In the genomic region with DNA sequence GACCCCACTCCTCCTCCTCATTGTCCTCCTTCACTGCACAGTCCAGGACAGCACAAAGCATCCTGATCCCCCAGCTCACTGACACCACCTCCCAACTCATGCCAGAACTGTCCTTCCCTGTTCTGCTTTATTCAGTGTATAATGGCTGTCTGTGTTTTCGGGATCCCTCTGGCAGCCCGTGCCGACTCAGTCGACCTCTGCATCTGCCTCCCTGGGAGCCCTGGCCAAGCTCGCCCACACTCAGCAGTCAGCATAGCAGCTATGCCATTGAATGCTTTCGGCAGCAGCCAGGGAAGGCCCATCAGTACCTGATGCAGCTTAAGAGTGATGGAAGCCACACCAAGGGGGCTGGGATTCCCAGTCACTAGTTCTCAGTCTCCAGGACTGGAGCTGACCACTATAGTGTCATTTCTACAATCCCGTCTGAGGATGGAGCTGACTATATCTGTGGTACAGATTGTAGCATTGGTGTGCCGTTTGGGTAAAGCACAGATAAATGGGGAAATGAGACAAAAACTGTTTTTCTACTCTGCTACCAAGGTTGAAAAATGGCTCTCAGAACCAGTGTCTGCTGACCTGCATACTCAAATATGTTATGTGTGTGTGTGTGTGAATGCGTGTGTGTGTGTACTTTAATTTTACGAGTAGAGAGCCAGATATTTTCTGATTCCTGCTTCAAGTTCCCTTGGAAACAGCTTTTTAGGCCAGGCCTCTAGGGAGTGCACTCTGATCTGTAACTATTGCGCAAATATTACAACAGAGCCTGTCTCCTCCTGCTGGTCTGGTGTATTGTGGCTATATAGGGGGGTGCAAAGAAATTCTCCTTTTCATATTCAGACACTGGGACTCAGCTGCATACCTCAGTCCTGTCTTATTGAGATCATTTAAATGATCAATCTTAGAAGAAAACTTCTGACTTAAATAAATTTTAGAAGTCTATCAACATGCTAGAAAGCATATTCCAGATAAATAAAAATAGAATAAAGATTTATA, we compare ENCODE assay signal across 1 cellular context.
A peak's percentile ranks its signal among the peaks of the same experiment; 100 is the strongest.
TF ChIP-seq lines count a peak whose summit lies in the region.

No MANE protein-coding gene starts in this region.

TF ChIP-seq in HepG2, 621 proteins besides CTCF, POLR2A, EP300 and RAD21 (continued from another document and continues in another):
- TF ChIP-seq ZFP90 (CRISPR knock-in tag; IDR thresholded peaks at IDR 0.05; ENCODE audit: borderline replicate concordance) (no peak), HMG20A (CRISPR knock-in tag; IDR thresholded peaks at IDR 0.05; ENCODE audit: borderline replicate concordance) (no peak), ZNF251 (CRISPR knock-in tag; IDR thresholded peaks at IDR 0.05) (no peak), RBFOX2 (IDR thresholded peaks at IDR 0.05; ENCODE audit: low read depth, low read length) (no peak), ZNF546 (CRISPR knock-in tag; conservative IDR thresholded peaks at IDR 0.05) (no peak), MAF1 (CRISPR knock-in tag; IDR thresholded peaks at IDR 0.05; ENCODE audit: borderline replicate concordance) (no peak), ZNF337 (CRISPR knock-in tag; IDR thresholded peaks at IDR 0.05; ENCODE audit: borderline replicate concordance, low read depth) (no peak), CEBPB (IDR thresholded peaks at IDR 0.05; ENCODE audit: borderline replicate concordance, low read depth, low read length) (peak; percentile 95), PITX1 (CRISPR knock-in tag; IDR thresholded peaks at IDR 0.05) (no peak), ZNF577 (CRISPR knock-in tag; IDR thresholded peaks at IDR 0.05; ENCODE audit: borderline replicate concordance, low read depth) (no peak), REXO4 (CRISPR knock-in tag; IDR thresholded peaks at IDR 0.05; ENCODE audit: borderline replicate concordance) (no peak), ZFX (CRISPR knock-in tag; IDR thresholded peaks at IDR 0.05; ENCODE audit: low read depth) (peak; percentile 36), ZNF777 (CRISPR knock-in tag; IDR thresholded peaks at IDR 0.05) (no peak), FOXA1 (IDR thresholded peaks at IDR 0.05) (no peak), FOXA1 (CRISPR knock-in tag; IDR thresholded peaks at IDR 0.05) (peak; percentile 50; the same call in 1 of the 2 replicates), FOXM1 (CRISPR knock-in tag; IDR thresholded peaks at IDR 0.05) (no peak), ZNF232 (CRISPR knock-in tag; IDR thresholded peaks at IDR 0.05; ENCODE audit: borderline replicate concordance) (no peak), HCFC1 (IDR thresholded peaks at IDR 0.05; ENCODE audit: low read depth, low read length) (no peak), CREB1 (IDR thresholded peaks at IDR 0.05) (no peak), CREB1 (CRISPR knock-in tag; IDR thresholded peaks at IDR 0.05) (no peak), ERF (CRISPR knock-in tag; IDR thresholded peaks at IDR 0.05) (0 out of 2 replicates have a peak, but pooled peaks have one; percentile 9), TOE1 (CRISPR knock-in tag; IDR thresholded peaks at IDR 0.05) (no peak), ZNF282 (IDR thresholded peaks at IDR 0.05; ENCODE audit: partially characterized antibody) (no peak), ZBTB7A (CRISPR knock-in tag; IDR thresholded peaks at IDR 0.05) (0 out of 2 replicates have a peak, but pooled peaks have one; percentile 22), ZNF878 (CRISPR knock-in tag; IDR thresholded peaks at IDR 0.05) (no peak), MAFG (CRISPR knock-in tag; IDR thresholded peaks at IDR 0.05) (no peak), ZNF781 (CRISPR knock-in tag; IDR thresholded peaks at IDR 0.05; ENCODE audit: borderline replicate concordance, not compliant biosample characterization) (no peak), ZFP37 (CRISPR knock-in tag; IDR thresholded peaks at IDR 0.05; ENCODE audit: borderline replicate concordance) (no peak), HES4 (CRISPR knock-in tag; IDR thresholded peaks at IDR 0.05; ENCODE audit: borderline replicate concordance) (no peak), SRF (IDR thresholded peaks at IDR 0.05; ENCODE audit: low read depth, low read length) (no peak)
- TF ChIP-seq, protein P1, sequence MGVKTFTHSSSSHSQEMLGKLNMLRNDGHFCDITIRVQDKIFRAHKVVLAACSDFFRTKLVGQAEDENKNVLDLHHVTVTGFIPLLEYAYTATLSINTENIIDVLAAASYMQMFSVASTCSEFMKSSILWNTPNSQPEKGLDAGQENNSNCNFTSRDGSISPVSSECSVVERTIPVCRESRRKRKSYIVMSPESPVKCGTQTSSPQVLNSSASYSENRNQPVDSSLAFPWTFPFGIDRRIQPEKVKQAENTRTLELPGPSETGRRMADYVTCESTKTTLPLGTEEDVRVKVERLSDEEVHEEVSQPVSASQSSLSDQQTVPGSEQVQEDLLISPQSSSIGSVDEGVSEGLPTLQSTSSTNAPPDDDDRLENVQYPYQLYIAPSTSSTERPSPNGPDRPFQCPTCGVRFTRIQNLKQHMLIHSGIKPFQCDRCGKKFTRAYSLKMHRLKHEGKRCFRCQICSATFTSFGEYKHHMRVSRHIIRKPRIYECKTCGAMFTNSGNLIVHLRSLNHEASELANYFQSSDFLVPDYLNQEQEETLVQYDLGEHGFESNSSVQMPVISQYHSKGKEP (CRISPR knock-in tag; IDR thresholded peaks at IDR 0.05): no peak
- TF ChIP-seq, protein P2, sequence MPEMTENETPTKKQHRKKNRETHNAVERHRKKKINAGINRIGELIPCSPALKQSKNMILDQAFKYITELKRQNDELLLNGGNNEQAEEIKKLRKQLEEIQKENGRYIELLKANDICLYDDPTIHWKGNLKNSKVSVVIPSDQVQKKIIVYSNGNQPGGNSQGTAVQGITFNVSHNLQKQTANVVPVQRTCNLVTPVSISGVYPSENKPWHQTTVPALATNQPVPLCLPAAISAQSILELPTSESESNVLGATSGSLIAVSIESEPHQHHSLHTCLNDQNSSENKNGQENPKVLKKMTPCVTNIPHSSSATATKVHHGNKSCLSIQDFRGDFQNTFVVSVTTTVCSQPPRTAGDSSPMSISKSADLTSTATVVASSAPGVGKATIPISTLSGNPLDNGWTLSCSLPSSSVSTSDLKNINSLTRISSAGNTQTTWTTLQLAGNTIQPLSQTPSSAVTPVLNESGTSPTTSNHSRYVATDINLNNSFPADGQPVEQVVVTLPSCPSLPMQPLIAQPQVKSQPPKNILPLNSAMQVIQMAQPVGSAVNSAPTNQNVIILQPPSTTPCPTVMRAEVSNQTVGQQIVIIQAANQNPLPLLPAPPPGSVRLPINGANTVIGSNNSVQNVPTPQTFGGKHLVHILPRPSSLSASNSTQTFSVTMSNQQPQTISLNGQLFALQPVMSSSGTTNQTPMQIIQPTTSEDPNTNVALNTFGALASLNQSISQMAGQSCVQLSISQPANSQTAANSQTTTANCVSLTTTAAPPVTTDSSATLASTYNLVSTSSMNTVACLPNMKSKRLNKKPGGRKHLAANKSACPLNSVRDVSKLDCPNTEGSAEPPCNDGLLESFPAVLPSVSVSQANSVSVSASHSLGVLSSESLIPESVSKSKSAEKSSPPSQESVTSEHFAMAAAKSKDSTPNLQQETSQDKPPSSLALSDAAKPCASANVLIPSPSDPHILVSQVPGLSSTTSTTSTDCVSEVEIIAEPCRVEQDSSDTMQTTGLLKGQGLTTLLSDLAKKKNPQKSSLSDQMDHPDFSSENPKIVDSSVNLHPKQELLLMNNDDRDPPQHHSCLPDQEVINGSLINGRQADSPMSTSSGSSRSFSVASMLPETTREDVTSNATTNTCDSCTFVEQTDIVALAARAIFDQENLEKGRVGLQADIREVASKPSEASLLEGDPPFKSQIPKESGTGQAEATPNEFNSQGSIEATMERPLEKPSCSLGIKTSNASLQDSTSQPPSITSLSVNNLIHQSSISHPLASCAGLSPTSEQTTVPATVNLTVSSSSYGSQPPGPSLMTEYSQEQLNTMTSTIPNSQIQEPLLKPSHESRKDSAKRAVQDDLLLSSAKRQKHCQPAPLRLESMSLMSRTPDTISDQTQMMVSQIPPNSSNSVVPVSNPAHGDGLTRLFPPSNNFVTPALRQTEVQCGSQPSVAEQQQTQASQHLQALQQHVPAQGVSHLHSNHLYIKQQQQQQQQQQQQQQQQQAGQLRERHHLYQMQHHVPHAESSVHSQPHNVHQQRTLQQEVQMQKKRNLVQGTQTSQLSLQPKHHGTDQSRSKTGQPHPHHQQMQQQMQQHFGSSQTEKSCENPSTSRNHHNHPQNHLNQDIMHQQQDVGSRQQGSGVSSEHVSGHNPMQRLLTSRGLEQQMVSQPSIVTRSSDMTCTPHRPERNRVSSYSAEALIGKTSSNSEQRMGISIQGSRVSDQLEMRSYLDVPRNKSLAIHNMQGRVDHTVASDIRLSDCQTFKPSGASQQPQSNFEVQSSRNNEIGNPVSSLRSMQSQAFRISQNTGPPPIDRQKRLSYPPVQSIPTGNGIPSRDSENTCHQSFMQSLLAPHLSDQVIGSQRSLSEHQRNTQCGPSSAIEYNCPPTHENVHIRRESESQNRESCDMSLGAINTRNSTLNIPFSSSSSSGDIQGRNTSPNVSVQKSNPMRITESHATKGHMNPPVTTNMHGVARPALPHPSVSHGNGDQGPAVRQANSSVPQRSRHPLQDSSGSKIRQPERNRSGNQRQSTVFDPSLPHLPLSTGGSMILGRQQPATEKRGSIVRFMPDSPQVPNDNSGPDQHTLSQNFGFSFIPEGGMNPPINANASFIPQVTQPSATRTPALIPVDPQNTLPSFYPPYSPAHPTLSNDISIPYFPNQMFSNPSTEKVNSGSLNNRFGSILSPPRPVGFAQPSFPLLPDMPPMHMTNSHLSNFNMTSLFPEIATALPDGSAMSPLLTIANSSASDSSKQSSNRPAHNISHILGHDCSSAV (CRISPR knock-in tag; IDR thresholded peaks at IDR 0.05; ENCODE audit: borderline replicate concordance): no peak
- TF ChIP-seq, protein P3, sequence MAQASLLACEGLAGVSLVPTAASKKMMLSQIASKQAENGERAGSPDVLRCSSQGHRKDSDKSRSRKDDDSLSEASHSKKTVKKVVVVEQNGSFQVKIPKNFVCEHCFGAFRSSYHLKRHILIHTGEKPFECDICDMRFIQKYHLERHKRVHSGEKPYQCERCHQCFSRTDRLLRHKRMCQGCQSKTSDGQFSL (CRISPR knock-in tag; IDR thresholded peaks at IDR 0.05): peak; percentile 96
- TF ChIP-seq, protein P4, sequence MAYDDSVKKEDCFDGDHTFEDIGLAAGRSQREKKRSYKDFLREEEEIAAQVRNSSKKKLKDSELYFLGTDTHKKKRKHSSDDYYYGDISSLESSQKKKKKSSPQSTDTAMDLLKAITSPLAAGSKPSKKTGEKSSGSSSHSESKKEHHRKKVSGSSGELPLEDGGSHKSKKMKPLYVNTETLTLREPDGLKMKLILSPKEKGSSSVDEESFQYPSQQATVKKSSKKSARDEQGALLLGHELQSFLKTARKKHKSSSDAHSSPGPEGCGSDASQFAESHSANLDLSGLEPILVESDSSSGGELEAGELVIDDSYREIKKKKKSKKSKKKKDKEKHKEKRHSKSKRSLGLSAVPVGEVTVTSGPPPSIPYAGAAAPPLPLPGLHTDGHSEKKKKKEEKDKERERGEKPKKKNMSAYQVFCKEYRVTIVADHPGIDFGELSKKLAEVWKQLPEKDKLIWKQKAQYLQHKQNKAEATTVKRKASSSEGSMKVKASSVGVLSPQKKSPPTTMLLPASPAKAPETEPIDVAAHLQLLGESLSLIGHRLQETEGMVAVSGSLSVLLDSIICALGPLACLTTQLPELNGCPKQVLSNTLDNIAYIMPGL (CRISPR knock-in tag; IDR thresholded peaks at IDR 0.05; ENCODE audit: borderline replicate concordance in 1 of 2, low read depth in 1 of 2): peak in 1 of 2 experiments; percentile 52; a peak in 1 of 4 replicates
- TF ChIP-seq, protein P5, sequence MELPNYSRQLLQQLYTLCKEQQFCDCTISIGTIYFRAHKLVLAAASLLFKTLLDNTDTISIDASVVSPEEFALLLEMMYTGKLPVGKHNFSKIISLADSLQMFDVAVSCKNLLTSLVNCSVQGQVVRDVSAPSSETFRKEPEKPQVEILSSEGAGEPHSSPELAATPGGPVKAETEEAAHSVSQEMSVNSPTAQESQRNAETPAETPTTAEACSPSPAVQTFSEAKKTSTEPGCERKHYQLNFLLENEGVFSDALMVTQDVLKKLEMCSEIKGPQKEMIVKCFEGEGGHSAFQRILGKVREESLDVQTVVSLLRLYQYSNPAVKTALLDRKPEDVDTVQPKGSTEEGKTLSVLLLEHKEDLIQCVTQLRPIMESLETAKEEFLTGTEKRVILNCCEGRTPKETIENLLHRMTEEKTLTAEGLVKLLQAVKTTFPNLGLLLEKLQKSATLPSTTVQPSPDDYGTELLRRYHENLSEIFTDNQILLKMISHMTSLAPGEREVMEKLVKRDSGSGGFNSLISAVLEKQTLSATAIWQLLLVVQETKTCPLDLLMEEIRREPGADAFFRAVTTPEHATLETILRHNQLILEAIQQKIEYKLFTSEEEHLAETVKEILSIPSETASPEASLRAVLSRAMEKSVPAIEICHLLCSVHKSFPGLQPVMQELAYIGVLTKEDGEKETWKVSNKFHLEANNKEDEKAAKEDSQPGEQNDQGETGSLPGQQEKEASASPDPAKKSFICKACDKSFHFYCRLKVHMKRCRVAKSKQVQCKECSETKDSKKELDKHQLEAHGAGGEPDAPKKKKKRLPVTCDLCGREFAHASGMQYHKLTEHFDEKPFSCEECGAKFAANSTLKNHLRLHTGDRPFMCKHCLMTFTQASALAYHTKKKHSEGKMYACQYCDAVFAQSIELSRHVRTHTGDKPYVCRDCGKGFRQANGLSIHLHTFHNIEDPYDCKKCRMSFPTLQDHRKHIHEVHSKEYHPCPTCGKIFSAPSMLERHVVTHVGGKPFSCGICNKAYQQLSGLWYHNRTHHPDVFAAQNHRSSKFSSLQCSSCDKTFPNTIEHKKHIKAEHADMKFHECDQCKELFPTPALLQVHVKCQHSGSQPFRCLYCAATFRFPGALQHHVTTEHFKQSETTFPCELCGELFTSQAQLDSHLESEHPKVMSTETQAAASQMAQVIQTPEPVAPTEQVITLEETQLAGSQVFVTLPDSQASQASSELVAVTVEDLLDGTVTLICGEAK (IDR thresholded peaks at IDR 0.05): no peak
- TF ChIP-seq, protein P5 (CRISPR knock-in tag; IDR thresholded peaks at IDR 0.05): no peak
